Comparison of ENCODE assay signal across 22 cellular contexts in genomic region chr17:77058016-77058415, GRCh38.
"Had no signal": no experiment of that assay in that cellular context is flagged by ENCODE, and none has a peak within 500 bp of the region (broad histone marks: within the 10 kb centered on the region; RNA-seq: fewer than 3 reads in every experiment).

No MANE protein-coding gene starts in this region.

- ATAC-seq: K562 had no signal

- H3K36me3 ChIP-seq: SJSA1 had no signal

- H3K4me3 ChIP-seq: K562, SJSA1 had no signal

- H3K4me3 Mint-ChIP-seq: IgD-negative memory B cell had no signal

- H3K27me3 ChIP-seq: SJSA1 had no signal

- H3K36me3 Mint-ChIP-seq: IgD-negative memory B cell had no signal

- H3K9me3 ChIP-seq: SJSA1, SK-N-SH had no signal

- H3K9me3 Mint-ChIP-seq: IgD-negative memory B cell had no signal

- H3K27ac ChIP-seq: KMS-11, SJSA1 had no signal

- DNase-seq: MM.1S; NCI-H1092 treated with DMSO at 0.1 percent for 48 hours; NCI-H1436; NCI-H187; NCI-H2029; NCI-H2081 treated with DMSO at 0.1 percent for 48 hours; NCI-H2171; NCI-H226; NCI-H446; NCI-H510A; NCI-H524 treated with DMSO at 0.1 percent for 48 hours; NCI-H69; NCI-H774; NK-92 treated with Interleukin-12 subunit alpha and Interleukin-12 subunit beta, amount 100 ng/mL, for 24 hours; Right ventricle myocardium superior; RPMI8226; SIG-M5; SK-N-SH had no signal
